ENCODE assay signal across 1 cellular context in the genomic region with DNA sequence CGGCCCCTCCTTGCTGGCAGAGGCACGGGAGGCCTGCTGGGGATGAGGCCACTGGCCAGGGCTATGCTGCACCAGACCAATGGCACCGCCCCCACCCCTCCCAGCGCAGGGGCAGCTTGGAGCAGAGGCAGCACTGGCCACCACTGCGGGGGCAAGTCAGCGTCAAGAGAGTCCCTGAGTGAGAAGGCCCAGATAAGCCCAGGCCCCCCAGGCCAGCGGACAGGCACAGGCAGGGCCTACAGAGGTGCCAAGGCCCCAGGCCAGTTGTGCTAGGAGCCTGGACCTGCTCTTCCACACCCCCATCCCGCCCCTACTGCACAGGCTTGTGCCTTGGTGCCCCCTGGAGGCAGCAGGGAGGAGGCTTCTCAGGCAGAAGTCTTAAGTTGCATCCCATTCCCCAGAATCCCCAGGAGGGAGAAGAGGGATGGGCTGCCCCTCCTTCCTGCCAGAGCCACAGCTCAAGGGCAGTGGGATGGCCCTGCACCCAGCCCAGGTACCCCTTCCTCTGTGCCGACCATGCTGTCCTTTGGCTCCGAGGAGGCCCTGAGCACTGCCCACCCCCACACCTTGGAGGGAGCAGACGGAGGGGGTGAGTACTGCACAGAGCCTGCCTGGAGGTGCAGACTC.
TF ChIP-seq lines count a peak whose summit lies in the region.

No MANE protein-coding gene starts in this region.

TF ChIP-seq in WTC11, 78 proteins besides CTCF, POLR2A, EP300 and RAD21 (continued from another document):
- TF ChIP-seq, protein P1, sequence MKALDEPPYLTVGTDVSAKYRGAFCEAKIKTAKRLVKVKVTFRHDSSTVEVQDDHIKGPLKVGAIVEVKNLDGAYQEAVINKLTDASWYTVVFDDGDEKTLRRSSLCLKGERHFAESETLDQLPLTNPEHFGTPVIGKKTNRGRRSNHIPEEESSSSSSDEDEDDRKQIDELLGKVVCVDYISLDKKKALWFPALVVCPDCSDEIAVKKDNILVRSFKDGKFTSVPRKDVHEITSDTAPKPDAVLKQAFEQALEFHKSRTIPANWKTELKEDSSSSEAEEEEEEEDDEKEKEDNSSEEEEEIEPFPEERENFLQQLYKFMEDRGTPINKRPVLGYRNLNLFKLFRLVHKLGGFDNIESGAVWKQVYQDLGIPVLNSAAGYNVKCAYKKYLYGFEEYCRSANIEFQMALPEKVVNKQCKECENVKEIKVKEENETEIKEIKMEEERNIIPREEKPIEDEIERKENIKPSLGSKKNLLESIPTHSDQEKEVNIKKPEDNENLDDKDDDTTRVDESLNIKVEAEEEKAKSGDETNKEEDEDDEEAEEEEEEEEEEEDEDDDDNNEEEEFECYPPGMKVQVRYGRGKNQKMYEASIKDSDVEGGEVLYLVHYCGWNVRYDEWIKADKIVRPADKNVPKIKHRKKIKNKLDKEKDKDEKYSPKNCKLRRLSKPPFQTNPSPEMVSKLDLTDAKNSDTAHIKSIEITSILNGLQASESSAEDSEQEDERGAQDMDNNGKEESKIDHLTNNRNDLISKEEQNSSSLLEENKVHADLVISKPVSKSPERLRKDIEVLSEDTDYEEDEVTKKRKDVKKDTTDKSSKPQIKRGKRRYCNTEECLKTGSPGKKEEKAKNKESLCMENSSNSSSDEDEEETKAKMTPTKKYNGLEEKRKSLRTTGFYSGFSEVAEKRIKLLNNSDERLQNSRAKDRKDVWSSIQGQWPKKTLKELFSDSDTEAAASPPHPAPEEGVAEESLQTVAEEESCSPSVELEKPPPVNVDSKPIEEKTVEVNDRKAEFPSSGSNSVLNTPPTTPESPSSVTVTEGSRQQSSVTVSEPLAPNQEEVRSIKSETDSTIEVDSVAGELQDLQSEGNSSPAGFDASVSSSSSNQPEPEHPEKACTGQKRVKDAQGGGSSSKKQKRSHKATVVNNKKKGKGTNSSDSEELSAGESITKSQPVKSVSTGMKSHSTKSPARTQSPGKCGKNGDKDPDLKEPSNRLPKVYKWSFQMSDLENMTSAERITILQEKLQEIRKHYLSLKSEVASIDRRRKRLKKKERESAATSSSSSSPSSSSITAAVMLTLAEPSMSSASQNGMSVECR (CRISPR knock-in tag; IDR thresholded peaks at IDR 0.05; ENCODE audit: borderline replicate concordance): 0 out of 2 replicates have a peak, but pooled peaks have one; percentile 56
- TF ChIP-seq FOXP1 (CRISPR knock-in tag; IDR thresholded peaks at IDR 0.05; ENCODE audit: borderline replicate concordance) (peak; percentile 31; the same call in 1 of the 2 replicates), TEAD1 (CRISPR knock-in tag; IDR thresholded peaks at IDR 0.05) (peak; percentile 64; the same call in 1 of the 2 replicates), SP1 (CRISPR knock-in tag; conservative IDR thresholded peaks at IDR 0.05) (peak; percentile 89), ZNF121 (CRISPR knock-in tag; IDR thresholded peaks at IDR 0.05) (peak; percentile 69), HMGA2 (CRISPR knock-in tag; IDR thresholded peaks at IDR 0.05) (no peak)
TF ChIP-seq in WTC11: peak in this region for 10.
